In the genomic region with DNA sequence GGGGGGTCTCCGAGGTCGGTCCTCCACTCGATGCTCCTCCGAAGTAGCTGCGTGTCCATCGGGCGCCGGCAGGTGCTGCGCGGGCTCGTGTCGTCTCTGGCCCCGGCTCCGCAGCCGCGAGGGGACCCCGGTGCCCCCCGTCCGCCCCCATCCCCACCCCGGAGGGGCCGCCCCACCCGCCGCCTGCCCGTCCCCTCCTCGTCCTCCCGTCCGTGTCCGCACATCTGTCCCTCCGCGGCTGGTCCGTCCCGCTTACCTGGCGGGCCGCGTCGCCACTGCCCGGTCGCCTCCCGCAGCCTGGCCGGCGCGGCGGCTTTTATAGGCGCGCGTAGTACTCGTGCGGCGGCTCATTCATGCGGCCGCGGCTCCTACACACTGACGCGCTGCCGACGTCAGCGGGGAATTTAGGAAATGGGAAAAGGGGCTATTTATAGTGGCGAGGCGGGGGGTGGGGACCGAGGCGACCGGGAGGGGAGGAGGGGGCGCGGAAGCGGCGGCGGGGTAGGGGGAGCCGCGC, we compare ENCODE assay signal across 8 cellular contexts. TPM values are rescaled to one million over a fixed set of nuclear protein-coding genes. Genes with fewer than 3 reads are reported as not detected.
DNase-seq lines count a peak whose midpoint lies in the region; ATAC-seq and TF ChIP-seq lines count a peak whose summit lies in the region.

No MANE protein-coding gene starts in this region.

- peaks cover 6% of the 10 kb centered on the region for H3F3A ChIP-seq in smooth muscle cell (ENCODE audit: low read depth)

- no peaks in the 10 kb centered on the region for H3K36me3 ChIP-seq in Peyer's patch
- H3K36me3 ChIP-seq in fibroblast of lung (ENCODE audit: control insufficient read depth, insufficient read depth, low read length), result no peaks in the 10 kb centered on the region
- no peaks in the 10 kb centered on the region for H3K36me3 ChIP-seq in smooth muscle cell (ENCODE audit: low read depth)

- H3K4me2 ChIP-seq in fibroblast of lung (ENCODE audit: extremely low read depth, insufficient read depth, low read length) (no peak overlapping the region), smooth muscle cell (peak overlapping the region; percentile 92)

- peak overlapping the region; percentile 55 to 94 (median 76) for H3K4me3 ChIP-seq in Peyer's patch
- H3K4me3 ChIP-seq in fibroblast of lung (replicated peaks in 1 of 4; ENCODE audit: control extremely low read depth in 1 of 4, insufficient read depth in 1 of 4, low read depth in 3 of 4, low read length in 4 of 4), result peak overlapping the region in 3 of 4 experiments; percentile 21 to 69 (median 23)
- peak overlapping the region; percentile 62 for H3K4me3 ChIP-seq in smooth muscle cell

- H3K27me3 ChIP-seq in Peyer's patch (peaks cover 0 to 24% of the 10 kb centered on the region in 2 donors), fibroblast of lung (ENCODE audit: control insufficient read depth, insufficient read depth, low read length) (no peaks in the 10 kb centered on the region), smooth muscle cell (ENCODE audit: low read depth) (peaks cover 16% of the 10 kb centered on the region)

- peak overlapping the region; percentile 16 for H3K9ac ChIP-seq in fibroblast of lung (ENCODE audit: insufficient read depth, low read length)
- H3K9ac ChIP-seq in smooth muscle cell (ENCODE audit: low read depth), result peak overlapping the region; percentile 54

- H3K4me1 ChIP-seq in Peyer's patch (peaks cover 0 to 50% (median 31%) of the 10 kb centered on the region in 4 donors), fibroblast of lung (ENCODE audit: control insufficient read depth, extremely low read depth, insufficient read depth, low read length) (peaks cover 5% of the 10 kb centered on the region), smooth muscle cell (ENCODE audit: low read depth) (peaks cover 17% of the 10 kb centered on the region)

- no peak for ATAC-seq in GM19467 (IDR thresholded peaks at IDR 0.05; ENCODE audit: unreplicated experiment)

- no peaks in the 10 kb centered on the region for H4K20me1 ChIP-seq in fibroblast of lung (ENCODE audit: control insufficient read depth, extremely low read depth, insufficient read depth, low read length)
- H4K20me1 ChIP-seq in smooth muscle cell (ENCODE audit: low read depth), result peaks cover 5% of the 10 kb centered on the region

- no peak for TF ChIP-seq POLR2A in Peyer's patch (IDR thresholded peaks at IDR 0.05)

- H2AFZ ChIP-seq in fibroblast of lung (ENCODE audit: low read length) (no peak overlapping the region), smooth muscle cell (ENCODE audit: low read depth) (no peak overlapping the region)

- H3K79me2 ChIP-seq in fibroblast of lung (ENCODE audit: control insufficient read depth, insufficient read depth, low read length), result peaks cover 8% of the 10 kb centered on the region
- no peaks in the 10 kb centered on the region for H3K79me2 ChIP-seq in smooth muscle cell (ENCODE audit: low read depth)

- 3% methylated on average over 59 of the region's 69 CpGs for WGBS in smooth muscle cell (ENCODE audit: low lambda C conversion rate)

- H3K9me3 ChIP-seq in Peyer's patch (no peaks in the 10 kb centered on the region), fibroblast of lung (ENCODE audit: control insufficient read depth, insufficient read depth, low read depth, low read length) (no peaks in the 10 kb centered on the region), smooth muscle cell (replicated peaks; ENCODE audit: low read depth) (no peaks in the 10 kb centered on the region)

- H3K27ac ChIP-seq in Peyer's patch (peak overlapping the region in 3 of 4 donors; percentile 0 to 58 (median 8)), fibroblast of lung (ENCODE audit: insufficient read depth, low read length) (no peak overlapping the region), smooth muscle cell (ENCODE audit: low read depth) (no peak overlapping the region)

- TF ChIP-seq CTCF in Peyer's patch (IDR thresholded peaks at IDR 0.05) (no peak), fibroblast of lung (conservative IDR thresholded peaks at IDR 0.05 in 1 of 2, IDR thresholded peaks at IDR 0.05 in 1 of 2; ENCODE audit: low read depth in 1 of 2, low read length in 2 of 2) (no peak), smooth muscle cell (IDR thresholded peaks at IDR 0.05; ENCODE audit: borderline replicate concordance, insufficient read depth, poor library complexity, severe bottlenecking) (no peak)

- DNase-seq in NCI-H2227 (lab: John Stamatoyannopoulos, UW; ENCODE audit: unreplicated experiment) (peak; percentile 72), NCI-H2227 treated with DMSO at 0.1 percent for 48 hours (lab: John Stamatoyannopoulos, UW) (no peak), Peyer's patch (no peak), fibroblast of lung (ENCODE audit: low read depth in 2 of 2) (peak; percentile 45 to 68), smooth muscle cell (lab: John Stamatoyannopoulos, UW; ENCODE audit: unreplicated experiment) (no peak), globus pallidus (ENCODE audit: low spot score) (no peak), NCI-H1092 treated with DMSO at 0.1 percent for 48 hours (lab: John Stamatoyannopoulos, UW) (no peak)

RNA-seq across cellular contexts. Expression of a gene that starts 4.0 kb away (rescaled TPM):
- 10 to 100 TPM in 2 of 4 donors, 1 to 10 TPM in 2; 6.8 to 40.4 (median 12.8) TPM for total RNA-seq in Peyer's patch
- 29.1 and 30.0 TPM in 2 replicates for total RNA-seq in fibroblast of lung
- polyA plus RNA-seq in fibroblast of lung, result 8.2 and 11.3 TPM in 2 replicates
- 31.7 and 32.0 TPM in 2 replicates for polyA plus RNA-seq in fibroblast of lung (2012)
- 14.0 and 15.0 TPM in 2 replicates for polyA minus RNA-seq in fibroblast of lung (ENCODE audit: low replicate concordance)
- total RNA-seq in smooth muscle cell, result 2.6 and 2.9 TPM in 2 replicates
- polyA plus RNA-seq in smooth muscle cell, result 3.5 and 5.2 TPM in 2 replicates

RNA-seq across cellular contexts. Expression of a gene that starts 9.1 kb away (rescaled TPM):
- total RNA-seq in Peyer's patch, result 10 to 100 TPM; 32.4 to 49.0 (median 37.8) TPM
- 40.6 and 41.1 TPM in 2 replicates for total RNA-seq in fibroblast of lung
- 27.9 and 41.8 TPM in 2 replicates for polyA plus RNA-seq in fibroblast of lung
- 21.1 and 44.6 TPM in 2 replicates for polyA plus RNA-seq in fibroblast of lung (2012)
- polyA minus RNA-seq in fibroblast of lung (ENCODE audit: low replicate concordance), result 17.5 and 21.0 TPM in 2 replicates
- total RNA-seq in smooth muscle cell, result 42.6 and 46.7 TPM in 2 replicates
- polyA plus RNA-seq in smooth muscle cell, result 47.6 and 59.5 TPM in 2 replicates

RNA-seq across cellular contexts. Expression of a gene that starts 21.0 kb away (rescaled TPM):
- total RNA-seq in Peyer's patch (100 to 1,000 TPM in 1 of 4 donors, 10 to 100 TPM in 3; 25.9 to 130 (median 64.5) TPM), fibroblast of lung (21.3 and 23.1 TPM in 2 replicates), smooth muscle cell (15.9 and 18.1 TPM in 2 replicates)
- polyA plus RNA-seq in fibroblast of lung (28.5 and 31.3 TPM in 2 replicates), smooth muscle cell (33.6 and 46.6 TPM in 2 replicates)
- polyA plus RNA-seq in fibroblast of lung (2012), result 33.4 and 34.1 TPM in 2 replicates
- polyA minus RNA-seq in fibroblast of lung (ENCODE audit: low replicate concordance), result 194 and 205 TPM in 2 replicates

RNA-seq across cellular contexts. Expression of a gene that starts 25.8 kb away (rescaled TPM):
- total RNA-seq in Peyer's patch (not detected), fibroblast of lung (0.51 and 0.83 TPM in 2 replicates), smooth muscle cell (not detected in 2 replicates)
- polyA plus RNA-seq in fibroblast of lung (0.14 and 0.39 TPM in 2 replicates), smooth muscle cell (not detected in 2 replicates)
- 0.40 and 0.76 TPM in 2 replicates for polyA plus RNA-seq in fibroblast of lung (2012)
- 0.20 TPM in 1 of 2 replicates, not detected in the other for polyA minus RNA-seq in fibroblast of lung (ENCODE audit: low replicate concordance)

Comparison
In these comparisons a context has a peak if more than half of its experiments do, and no peak if none do; other contexts are left out.
1. DNase-seq: peak in NCI-H2227 (single experiment) and fibroblast of lung (2 of 2); none in NCI-H2227 treated with DMSO at 0.1 percent for 48 hours (single experiment), Peyer's patch (0 of 3), smooth muscle cell (single experiment), globus pallidus (single experiment) and NCI-H1092 treated with DMSO at 0.1 percent for 48 hours (single experiment).
2. H3K27ac ChIP-seq: peak in Peyer's patch (3 of 4); none in fibroblast of lung (single experiment) and smooth muscle cell (single experiment).
3. H3K4me3 ChIP-seq: peak in every context shown above with its lines; median percentile 76 in Peyer's patch; 62 in smooth muscle cell; 23 in fibroblast of lung.